Comparison of ENCODE assay signal across 10 cellular contexts in the genomic region with DNA sequence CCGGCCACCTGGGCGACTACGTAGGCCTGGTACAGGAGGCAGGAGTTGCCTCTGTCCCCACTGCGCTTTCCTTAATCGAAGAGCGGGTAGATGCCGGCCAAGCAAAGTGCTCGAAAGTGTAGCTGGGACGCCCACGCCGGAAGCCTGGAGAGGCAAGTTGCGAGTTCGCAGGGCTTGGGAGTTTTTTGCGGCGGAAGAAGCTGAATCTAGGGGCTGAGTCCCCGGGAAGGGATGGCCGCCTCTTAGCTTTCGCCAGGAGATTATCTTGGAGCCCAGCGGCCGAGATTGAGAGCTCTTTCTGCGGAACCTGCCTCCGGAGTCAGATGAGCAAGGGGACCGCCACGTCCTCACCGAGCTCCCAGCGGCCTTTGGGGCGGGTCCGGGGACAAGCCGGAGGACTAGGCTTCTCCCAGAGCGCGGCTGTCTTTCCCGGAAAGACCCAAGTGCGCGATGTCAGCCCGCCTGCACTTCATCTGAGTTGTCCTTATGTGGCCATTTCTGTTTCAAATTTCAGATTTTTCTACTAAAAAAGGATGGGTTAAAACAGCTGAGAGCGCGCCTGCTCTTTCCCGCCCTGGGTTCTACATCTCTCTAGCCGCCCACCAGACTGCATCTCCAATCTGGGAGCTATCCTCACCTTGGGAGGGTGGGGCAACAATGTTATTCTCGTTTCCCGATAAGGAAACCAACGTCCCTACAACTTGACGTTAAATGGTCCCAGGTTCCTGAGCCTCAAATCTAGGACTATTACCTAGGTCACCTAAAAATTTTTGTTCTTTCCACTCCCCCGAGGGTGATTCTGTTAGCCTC. TPM values are rescaled to one million over a fixed set of nuclear protein-coding genes. Genes with fewer than 3 reads are reported as not detected.
DNase-seq lines count a peak whose midpoint lies in the region; ATAC-seq and TF ChIP-seq lines count a peak whose summit lies in the region.
"Had no signal": no experiment of that assay in that cellular context is flagged by ENCODE, and none has a peak within 500 bp of the region (broad histone marks: within the 10 kb centered on the region; RNA-seq: fewer than 3 reads in every experiment).

No MANE protein-coding gene starts in this region.

- POLR2A ChIA-PET in AG04450 (lab: Yijun Ruan, JAX) = no interaction called here

- H3K27me3 ChIP-seq in AG04450 (ENCODE audit: control insufficient read depth, insufficient read depth, low read length) (peaks cover 95% of the 10 kb centered on the region), HUES64 (ENCODE audit: insufficient read depth, low read length) (peaks cover 100% of the 10 kb centered on the region), neural progenitor cell (peaks cover 100% of the 10 kb centered on the region)

- H3K4me3 Mint-ChIP-seq in neural progenitor cell = peak overlapping the region; percentile 73

- H3K4me2 ChIP-seq in neural progenitor cell = peak overlapping the region; percentile 64

- H3K4me1 ChIP-seq in HUES64 (ENCODE audit: insufficient read depth, low read length) (peaks cover 9% of the 10 kb centered on the region; the same call in 1 of the 2 replicates), neural progenitor cell (no peaks in the 10 kb centered on the region)
- H3K4me1 ChIP-seq: prostate gland had no signal

- CTCF ChIA-PET in AG04450 (lab: Charles Lee) = interaction anchor here (1.2 kb wide), 1 partner anchor 8 kb away, joined by 3 read pairs; no protein-coding TSS in a partner anchor

- H3K79me2 ChIP-seq in neural progenitor cell (ENCODE audit: low read depth) = no peaks in the 10 kb centered on the region

- peak overlapping the region; percentile 7; the same call in 1 of the 2 replicates for H3K4me3 ChIP-seq in AG04450 (ENCODE audit: low read depth, low read length)
- H3K4me3 ChIP-seq in HUES64 (ENCODE audit: low read length) = peak overlapping the region; percentile 28
- peak overlapping the region; percentile 29 for H3K4me3 ChIP-seq in fibroblast of mammary gland (ENCODE audit: control insufficient read depth, low read depth, low read length)
- H3K4me3 ChIP-seq in neural progenitor cell = peak overlapping the region; percentile 24
- H3K4me3 ChIP-seq: prostate gland had no signal

- H4K20me1 ChIP-seq in neural progenitor cell (ENCODE audit: low read depth) = peaks cover 34% of the 10 kb centered on the region

- no peak for DNase-seq in AG04450 (ENCODE audit: low read depth, low spot score)
- DNase-seq in fibroblast of mammary gland (ENCODE audit: low read depth) = no peak
- DNase-seq in neural progenitor cell (ENCODE audit: low spot score) = peak; percentile 53
- DNase-seq in T-helper 9 cell = no peak
- no peak for DNase-seq in DMS 273 (lab: John Stamatoyannopoulos, UW; ENCODE audit: unreplicated experiment)
- DNase-seq in GM10266 (ENCODE audit: extremely low spot score) = no peak

- no peaks in the 10 kb centered on the region for H3F3A ChIP-seq in neural progenitor cell (ENCODE audit: low read depth)

- peaks cover 23% of the 10 kb centered on the region for H3K4me1 Mint-ChIP-seq in neural progenitor cell

- H3K9ac ChIP-seq in HUES64 (ENCODE audit: low read depth, low read length) = no peak overlapping the region
- H3K9ac ChIP-seq in neural progenitor cell = no peak overlapping the region

- H3K27ac ChIP-seq in AG04450 (ENCODE audit: low read depth, low read length) (no peak overlapping the region), HUES64 (ENCODE audit: low read depth, low read length) (no peak overlapping the region), neural progenitor cell (no peak overlapping the region)
- H3K27ac ChIP-seq: prostate gland had no signal

- ATAC-seq in HG03196 (IDR thresholded peaks at IDR 0.05; ENCODE audit: unreplicated experiment) = no peak
- ATAC-seq: activated naive CD4-positive, alpha-beta T cell treated with anti-CD3 and anti-CD28 coated beads, Interleukin-2, amount 50 U/mL, for 72 hours had no signal

- H3K27ac Mint-ChIP-seq in neural progenitor cell = no peak overlapping the region
- H3K27ac Mint-ChIP-seq: activated naive CD4-positive, alpha-beta T cell treated with anti-CD3 and anti-CD28 coated beads, Interleukin-2, amount 50 U/mL, for 72 hours had no signal

- H3K9me3 ChIP-seq in AG04450 (ENCODE audit: control insufficient read depth, insufficient read depth, low read length) (peaks cover under 1% of the 10 kb centered on the region; the same call in 1 of the 2 replicates), HUES64 (ENCODE audit: insufficient read depth, low read depth, low read length) (no peaks in the 10 kb centered on the region), neural progenitor cell (ENCODE audit: low read depth) (no peaks in the 10 kb centered on the region)
- H3K9me3 ChIP-seq: prostate gland had no signal

- H2AFZ ChIP-seq in neural progenitor cell (replicated peaks) = peak overlapping the region; percentile 19

- WGBS in HUES64 = 56% methylated on average over 44 of the region's 44 CpGs

- H3K9me3 Mint-ChIP-seq in neural progenitor cell = peaks cover 8% of the 10 kb centered on the region

- H3K36me3 Mint-ChIP-seq in neural progenitor cell = no peaks in the 10 kb centered on the region

- H3K36me3 ChIP-seq in HUES64 (ENCODE audit: insufficient read depth, low read length) (no peaks in the 10 kb centered on the region), neural progenitor cell (no peaks in the 10 kb centered on the region)
- H3K36me3 ChIP-seq: prostate gland had no signal

- TF ChIP-seq CTCF in AG04450 (IDR thresholded peaks at IDR 0.05; ENCODE audit: low read depth, low read length) (no peak), fibroblast of mammary gland (conservative IDR thresholded peaks at IDR 0.05; ENCODE audit: control insufficient read depth, insufficient read depth, low read depth, low read length) (no peak), neural progenitor cell (IDR thresholded peaks at IDR 0.05) (no peak), GM10266 (IDR thresholded peaks at IDR 0.05; ENCODE audit: control insufficient read depth, insufficient read depth, low read depth, missing control alignments) (no peak)

- H3K27me3 Mint-ChIP-seq in neural progenitor cell (ENCODE audit: insufficient read depth, low read depth) = peaks cover 90% of the 10 kb centered on the region

RNA-seq across cellular contexts. Expression of a gene that starts 12.4 kb away (rescaled TPM):
- polyA plus RNA-seq in AG04450 (2011; rRNA removed) = not detected in 2 replicates
- polyA minus RNA-seq in AG04450 (2011; rRNA and poly(A)+ RNA removed) = not detected in 2 replicates
- polyA plus RNA-seq in HUES64 (2013, experiment 1 of 2) = 3.1 TPM
- polyA plus RNA-seq in HUES64 (2013, experiment 2 of 2) = 4.5 TPM
- total RNA-seq in neural progenitor cell (ENCODE audit: low replicate concordance) = 2.8 and 2.9 TPM in 2 replicates
- total RNA-seq: activated naive CD4-positive, alpha-beta T cell treated with anti-CD3 and anti-CD28 coated beads, Interleukin-2, amount 50 U/mL, for 72 hours had no signal
